Comparison of ENCODE assay signal across 12 cellular contexts in genomic region chr13:72458701-72459100, GRCh38.
DNase-seq lines count a peak whose midpoint lies in the region; ATAC-seq and TF ChIP-seq lines count a peak whose summit lies in the region.
"Had no signal": no experiment of that assay in that cellular context is flagged by ENCODE, and none has a peak within 500 bp of the region (broad histone marks: within the 10 kb centered on the region; RNA-seq: fewer than 3 reads in every experiment).

No MANE protein-coding gene starts in this region.

- TF ChIP-seq CTCF in brain microvascular endothelial cell (IDR thresholded peaks at IDR 0.05; ENCODE audit: low read depth, low read length, missing control alignments) (no peak), OCI-LY7 (conservative IDR thresholded peaks at IDR 0.05; ENCODE audit: low read length) (no peak), omental fat pad (IDR thresholded peaks at IDR 0.05) (no peak), esophagus muscularis mucosa (IDR thresholded peaks at IDR 0.05) (no peak)

- intact Hi-C loops in OCI-LY7 (cut with micrococcal nuclease; ENCODE audit: unreplicated experiment): no loop called here
- intact Hi-C loops in esophagus muscularis mucosa (cut with DNase I): no loop called here

- no peak overlapping the region for H2BK5ac ChIP-seq in mesenchymal stem cell (ENCODE audit: low read depth, low read length, poor library complexity, severe bottlenecking)

- DNase-seq in brain microvascular endothelial cell (peak; percentile 30), mesenchymal stem cell (peak; percentile 35), OCI-LY7 (ENCODE audit: low spot score) (no peak), omental fat pad (ENCODE audit: low spot score) (no peak), HUDEP-2 (lab: John Stamatoyannopoulos, UW; ENCODE audit: unreplicated experiment in 76 of 76) (no peak), esophagus muscularis mucosa (ENCODE audit: extremely low spot score) (no peak)
- DNase-seq: hippocampal formation, right cardiac atrium had no signal

- no peak for TF ChIP-seq POLR2A in esophagus muscularis mucosa (IDR thresholded peaks at IDR 0.05; ENCODE audit: low read depth)

- no peak overlapping the region for H3K4ac ChIP-seq in mesenchymal stem cell (ENCODE audit: low read depth in 1 of 2, low read length in 2 of 2)

- H3K79me2 ChIP-seq in OCI-LY7 (ENCODE audit: insufficient read depth, low read depth, low read length): no peaks in the 10 kb centered on the region

- H3K4me2 ChIP-seq in mesenchymal stem cell (ENCODE audit: low read length, poor library complexity, severe bottlenecking) (no peak overlapping the region), OCI-LY7 (ENCODE audit: low read length) (no peak overlapping the region)

- H3K4me1 ChIP-seq in mesenchymal stem cell (ENCODE audit: control insufficient read depth, insufficient read depth, low read depth, low read length) (no peaks in the 10 kb centered on the region), OCI-LY7 (ENCODE audit: insufficient read depth, low read length, poor library complexity, severe bottlenecking) (no peaks in the 10 kb centered on the region), esophagus muscularis mucosa (peaks cover 0 to 16% (median 10%) of the 10 kb centered on the region in 4 donors)

- no peak overlapping the region for H2AK5ac ChIP-seq in mesenchymal stem cell (ENCODE audit: low read length, severe bottlenecking)

- H3K9me3 ChIP-seq in mesenchymal stem cell (ENCODE audit: control insufficient read depth, low read length) (no peaks in the 10 kb centered on the region), OCI-LY7 (ENCODE audit: low read length) (no peaks in the 10 kb centered on the region), esophagus muscularis mucosa (no peaks in the 10 kb centered on the region)

- H3K27ac ChIP-seq in brain microvascular endothelial cell: no peak overlapping the region
- peak overlapping the region; percentile 53 for H3K27ac ChIP-seq in mesenchymal stem cell (ENCODE audit: low read length, poor library complexity, severe bottlenecking)
- H3K27ac ChIP-seq in OCI-LY7 (ENCODE audit: low read depth, low read length, poor library complexity, severe bottlenecking): no peak overlapping the region
- no peak overlapping the region for H3K27ac ChIP-seq in esophagus muscularis mucosa (replicated peaks in 1 of 4)
- H3K27ac ChIP-seq: C4-2B had no signal

- no peaks in the 10 kb centered on the region for H3K36me3 ChIP-seq in brain microvascular endothelial cell (replicated peaks)
- H3K36me3 ChIP-seq in mesenchymal stem cell (ENCODE audit: control insufficient read depth in 1 of 2, insufficient read depth in 2 of 2, low read depth in 1 of 2, low read length in 2 of 2): no peaks in the 10 kb centered on the region
- no peaks in the 10 kb centered on the region for H3K36me3 ChIP-seq in OCI-LY7 (ENCODE audit: insufficient read depth, low read length)
- H3K36me3 ChIP-seq in esophagus muscularis mucosa: no peaks in the 10 kb centered on the region

- H3K27me3 ChIP-seq in brain microvascular endothelial cell (replicated peaks): no peaks in the 10 kb centered on the region
- H3K27me3 ChIP-seq in mesenchymal stem cell (ENCODE audit: control insufficient read depth in 1 of 2, insufficient read depth in 1 of 2, low read length in 2 of 2): no peaks in the 10 kb centered on the region
- no peaks in the 10 kb centered on the region for H3K27me3 ChIP-seq in esophagus muscularis mucosa

- no TSS peak for BruUV-seq in OCI-LY7 (replicated peaks; lab: Mats Ljungman, UMichigan)

- 4% methylated on average over 1 of the region's 1 CpG for WGBS in mesenchymal stem cell
- 29% methylated on average over 1 of the region's 1 CpG for WGBS in esophagus muscularis mucosa

- ATAC-seq in GM18861 (IDR thresholded peaks at IDR 0.05; ENCODE audit: unreplicated experiment): peak; percentile 52
- ATAC-seq in HG03521 (IDR thresholded peaks at IDR 0.05; ENCODE audit: unreplicated experiment): peak; percentile 53
- no peak for ATAC-seq in omental fat pad (ENCODE audit: low FRiP score)
- ATAC-seq: HCT116, right cardiac atrium had no signal

- H4K91ac ChIP-seq in mesenchymal stem cell (ENCODE audit: low read length): no peak overlapping the region

- H3K9ac ChIP-seq in mesenchymal stem cell (ENCODE audit: low read length): no peak overlapping the region

- CTCF ChIA-PET in OCI-LY7 (lab: Charles Lee; ENCODE audit: unreplicated experiment): interaction anchor here (0.5 kb wide), 1 partner anchor 10 kb away, joined by 3 read pairs; no protein-coding TSS in a partner anchor

- H3K14ac ChIP-seq in mesenchymal stem cell (ENCODE audit: low read length in 2 of 2): no peak overlapping the region

- no peak overlapping the region for H4K8ac ChIP-seq in mesenchymal stem cell (ENCODE audit: low read length)

- TF ChIP-seq EP300 in esophagus muscularis mucosa (IDR thresholded peaks at IDR 0.05): no peak

- H2BK120ac ChIP-seq in mesenchymal stem cell (ENCODE audit: low read depth, low read length): no peak overlapping the region

- no peaks in the 10 kb centered on the region for H3K9me2 ChIP-seq in OCI-LY7 (ENCODE audit: insufficient read depth, low read length)

- no peak overlapping the region for H3K23ac ChIP-seq in mesenchymal stem cell (ENCODE audit: low read length in 2 of 2)

- no peak overlapping the region for H2BK12ac ChIP-seq in mesenchymal stem cell (ENCODE audit: low read length in 2 of 2)

- in situ Hi-C loops in brain microvascular endothelial cell (cut with HindIII; ENCODE audit: low pct_ligation_motif_present, low sequenced_read_pairs): no loop called here

- H3K79me1 ChIP-seq in mesenchymal stem cell (replicated peaks; ENCODE audit: low read length, poor library complexity, severe bottlenecking): no peaks in the 10 kb centered on the region

- no peak overlapping the region for H3K4me3 ChIP-seq in brain microvascular endothelial cell (ENCODE audit: low read depth, low read length)
- no peak overlapping the region for H3K4me3 ChIP-seq in mesenchymal stem cell (ENCODE audit: insufficient read depth in 1 of 2, low read depth in 1 of 2, low read length in 2 of 2)
- H3K4me3 ChIP-seq in OCI-LY7 (ENCODE audit: low read depth, low read length, poor library complexity, severe bottlenecking): no peak overlapping the region
- H3K4me3 ChIP-seq in esophagus muscularis mucosa: no peak overlapping the region

- no peak overlapping the region for H2BK15ac ChIP-seq in mesenchymal stem cell (ENCODE audit: low read depth, poor library complexity, severe bottlenecking)

- H3K18ac ChIP-seq in mesenchymal stem cell (ENCODE audit: low read depth in 1 of 2, low read length in 2 of 2): no peak overlapping the region

- H2AFZ ChIP-seq in mesenchymal stem cell (ENCODE audit: low read depth, low read length): no peak overlapping the region
- H2AFZ ChIP-seq in OCI-LY7 (ENCODE audit: low read length): no peak overlapping the region

- no peaks in the 10 kb centered on the region for H4K20me1 ChIP-seq in OCI-LY7 (ENCODE audit: insufficient read depth, low read length)

- POLR2A ChIA-PET in OCI-LY7 (lab: Charles Lee): interaction anchor here (0.7 kb wide), 1 partner anchor 642 kb away, joined by 3 read pairs; no protein-coding TSS in a partner anchor

Comparison
In these comparisons a context has a peak if more than half of its experiments do, and no peak if none do; other contexts are left out.
1. DNase-seq: peak in brain microvascular endothelial cell (single experiment) and mesenchymal stem cell (single experiment); none in OCI-LY7 (single experiment), omental fat pad (single experiment), HUDEP-2 (0 of 76) and esophagus muscularis mucosa (single experiment).